Comparison of ENCODE assay signal across 15 cellular contexts in genomic region chr6:46263709-46264091, GRCh38.
A peak's percentile ranks its signal among the peaks of the same experiment; 100 is the strongest.
DNase-seq lines count a peak whose midpoint lies in the region; ATAC-seq, FAIRE-seq and TF ChIP-seq lines count a peak whose summit lies in the region.
"Had no signal": no experiment of that assay in that cellular context is flagged by ENCODE, and none has a peak within 500 bp of the region (broad histone marks: within the 10 kb centered on the region; RNA-seq: fewer than 3 reads in every experiment).

No MANE protein-coding gene starts in this region.

- ATAC-seq in Right ventricle myocardium superior (ENCODE audit: poor library complexity) (peak; percentile 44), HG03097 (IDR thresholded peaks at IDR 0.05; ENCODE audit: low FRiP score, unreplicated experiment) (no peak), GM19023 (IDR thresholded peaks at IDR 0.05; ENCODE audit: unreplicated experiment) (no peak)
- ATAC-seq: activated T-cell treated with anti-CD3 and anti-CD28 coated beads, Interleukin-2, amount 50 U/mL, for 72 hours; T-cell had no signal

- H3K4me3 ChIP-seq in right atrium auricular region (no peak overlapping the region), choroid plexus epithelial cell (ENCODE audit: low read depth, low read length) (no peak overlapping the region), kidney (ENCODE audit: low read length in 2 of 2) (no peak overlapping the region), testis (no peak overlapping the region)

- peak; percentile 84 for FAIRE-seq in kidney (lab: Jason Lieb, UNC)
- FAIRE-seq: small intestine had no signal

- H3K9me3 ChIP-seq in right atrium auricular region (no peaks in the 10 kb centered on the region), kidney (ENCODE audit: control insufficient read depth in 1 of 2, low read length in 2 of 2) (no peaks in the 10 kb centered on the region), testis (no peaks in the 10 kb centered on the region)

- no peaks in the 10 kb centered on the region for H3K27me3 ChIP-seq in right atrium auricular region
- no peaks in the 10 kb centered on the region for H3K27me3 ChIP-seq in testis

- no peaks in the 10 kb centered on the region for H3K36me3 ChIP-seq in right atrium auricular region
- no peaks in the 10 kb centered on the region for H3K36me3 ChIP-seq in kidney (ENCODE audit: control insufficient read depth in 1 of 2, insufficient read depth in 2 of 2, low read length in 2 of 2)
- no peaks in the 10 kb centered on the region for H3K36me3 ChIP-seq in testis (ENCODE audit: low read depth, missing control alignments)

- no peak for TF ChIP-seq POLR2A in testis (IDR thresholded peaks at IDR 0.05)

- TF ChIP-seq CTCF in right atrium auricular region (IDR thresholded peaks at IDR 0.05) (no peak), choroid plexus epithelial cell (conservative IDR thresholded peaks at IDR 0.05; ENCODE audit: low read depth, low read length) (no peak), kidney (IDR thresholded peaks at IDR 0.05; ENCODE audit: borderline replicate concordance, extremely low read depth, insufficient read depth) (no peak), testis (IDR thresholded peaks at IDR 0.05) (no peak)

- H3K9ac ChIP-seq in kidney (ENCODE audit: low read length in 2 of 2): no peak overlapping the region

- DNase-seq in Right ventricle myocardium superior (no peak), right atrium auricular region (ENCODE audit: low spot score) (no peak), choroid plexus epithelial cell (ENCODE audit: low read depth) (peak; percentile 77), kidney (no peak), testis (no peak), OCI-M2 (lab: John Stamatoyannopoulos, UW; ENCODE audit: unreplicated experiment) (no peak)
- DNase-seq: activated CD4-positive, CD25-positive, alpha-beta regulatory T cell treated with anti-CD3 and anti-CD28 coated beads, Interleukin-2, amount 50 U/mL, for 72 hours; activated T-cell treated with anti-CD3 and anti-CD28 coated beads, Interleukin-2, amount 50 U/mL, for 72 hours; Kasumi-1; naive B cell; NCI-H2081; small intestine; T-cell had no signal

- H3K4me1 ChIP-seq in right atrium auricular region: peaks cover 0 to 13% of the 10 kb centered on the region in 2 donors
- H3K4me1 ChIP-seq in kidney (ENCODE audit: control insufficient read depth in 1 of 2, insufficient read depth in 1 of 2, low read depth in 1 of 2, low read length in 2 of 2): peaks cover 0 to 3% of the 10 kb centered on the region in 2 donors
- H3K4me1 ChIP-seq in testis: peaks cover 4% of the 10 kb centered on the region

- intact Hi-C loops in Right ventricle myocardium superior (cut with DNase I): no loop called here
- intact Hi-C loops in kidney (cut with DNase I): no loop called here
- intact Hi-C loops in testis (cut with DNase I; ENCODE audit: low total_unique reads): no loop called here

- H3K27ac ChIP-seq in right atrium auricular region (no peak overlapping the region), kidney (ENCODE audit: low read depth in 2 of 2, low read length in 2 of 2) (no peak overlapping the region), testis (no peak overlapping the region)

- WGBS in testis, 2 donors: 46 to 50% methylated on average over 1 of the region's 1 CpG
